ENCODE assay signal across 8 cellular contexts in the genomic region with DNA sequence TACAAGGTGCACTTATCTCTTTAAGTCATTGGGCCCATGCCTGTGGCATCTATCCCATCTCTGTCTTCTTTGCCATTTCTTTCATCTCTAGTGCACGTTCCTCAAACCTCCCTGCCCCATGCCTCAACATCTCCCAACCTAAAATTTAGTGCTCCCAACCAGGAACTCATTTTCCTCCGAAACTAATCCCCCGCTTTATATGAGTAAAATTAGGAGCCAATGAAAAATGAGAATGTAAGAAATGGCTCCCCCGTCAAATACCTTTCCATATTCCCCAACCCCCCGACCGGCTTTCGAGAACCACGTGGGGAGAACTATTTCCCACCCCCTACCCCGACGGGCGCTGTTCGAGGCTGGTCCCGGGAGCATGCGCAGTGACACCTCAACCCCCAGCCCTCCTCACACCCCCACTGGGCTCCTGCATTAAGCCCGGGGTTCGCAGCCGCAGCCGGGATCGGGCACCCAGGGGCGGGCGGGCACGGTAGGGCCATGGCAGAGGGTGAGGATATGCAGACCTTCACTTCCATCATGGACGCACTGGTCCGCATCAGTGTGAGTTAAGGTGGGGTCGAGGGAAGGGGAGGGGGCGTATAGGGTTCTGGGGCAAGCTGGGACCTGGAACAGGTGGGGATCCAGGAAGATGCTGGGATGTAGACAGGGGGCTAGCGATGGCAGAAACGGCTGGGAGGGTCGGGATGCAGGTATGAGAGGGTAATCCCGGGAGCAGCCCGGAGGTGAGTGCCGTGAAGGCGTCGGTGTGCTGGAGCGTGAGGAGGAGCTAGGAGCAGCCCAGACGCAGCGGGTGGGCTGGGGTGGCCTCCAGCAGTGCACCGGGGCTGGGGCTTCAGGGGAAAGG. TPM values are rescaled to one million over a fixed set of nuclear protein-coding genes. Genes with fewer than 3 reads are reported as not detected.
A peak's percentile ranks its signal among the peaks of the same experiment; 100 is the strongest.
DNase-seq lines count a peak whose midpoint lies in the region; ATAC-seq and TF ChIP-seq lines count a peak whose summit lies in the region.

A gene with protein sequence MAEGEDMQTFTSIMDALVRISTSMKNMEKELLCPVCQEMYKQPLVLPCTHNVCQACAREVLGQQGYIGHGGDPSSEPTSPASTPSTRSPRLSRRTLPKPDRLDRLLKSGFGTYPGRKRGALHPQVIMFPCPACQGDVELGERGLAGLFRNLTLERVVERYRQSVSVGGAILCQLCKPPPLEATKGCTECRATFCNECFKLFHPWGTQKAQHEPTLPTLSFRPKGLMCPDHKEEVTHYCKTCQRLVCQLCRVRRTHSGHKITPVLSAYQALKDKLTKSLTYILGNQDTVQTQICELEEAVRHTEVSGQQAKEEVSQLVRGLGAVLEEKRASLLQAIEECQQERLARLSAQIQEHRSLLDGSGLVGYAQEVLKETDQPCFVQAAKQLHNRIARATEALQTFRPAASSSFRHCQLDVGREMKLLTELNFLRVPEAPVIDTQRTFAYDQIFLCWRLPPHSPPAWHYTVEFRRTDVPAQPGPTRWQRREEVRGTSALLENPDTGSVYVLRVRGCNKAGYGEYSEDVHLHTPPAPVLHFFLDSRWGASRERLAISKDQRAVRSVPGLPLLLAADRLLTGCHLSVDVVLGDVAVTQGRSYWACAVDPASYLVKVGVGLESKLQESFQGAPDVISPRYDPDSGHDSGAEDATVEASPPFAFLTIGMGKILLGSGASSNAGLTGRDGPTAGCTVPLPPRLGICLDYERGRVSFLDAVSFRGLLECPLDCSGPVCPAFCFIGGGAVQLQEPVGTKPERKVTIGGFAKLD (plus strand): TSS at position 372 of the 856 bp plus-strand sequence. CDS start 118 bp downstream, at position 490.

- peak within 1 kb of the TSS; percentile 95 for H3K4me3 Mint-ChIP-seq in T-helper 2 cell treated with Interferon-gamma antibody and Interleukin-4, amounts not matched to agents 5 μg/mL and 100 μg/mL, for 36 hours
- H3K4me3 Mint-ChIP-seq in brain: peak within 1 kb of the TSS; percentile 88 to 98 (median 95)

- no peak for TF ChIP-seq POLR2A in NB4 (IDR thresholded peaks at IDR 0.05; ENCODE audit: extremely low read depth, insufficient read length)
- TF ChIP-seq POLR2A in spleen (IDR thresholded peaks at IDR 0.05): no peak

- H3K36me3 ChIP-seq in ES-I3 (ENCODE audit: insufficient read depth, low read length): no peaks in the 10 kb centered on the region; the same call in 1 of the 2 replicates
- peaks cover 0 to 34% (median 16%) of the 10 kb centered on the region in 6 donors for H3K36me3 ChIP-seq in spleen

- peaks cover 0 to 25% (median 15%) of the 10 kb centered on the region in 7 donors for H3K27me3 ChIP-seq in spleen (replicated peaks in 1 of 7)

- peak within 1 kb of the TSS; percentile 87 for H3K4me3 ChIP-seq in NB4 (ENCODE audit: low read depth, low read length)
- H3K4me3 ChIP-seq in spleen: peak within 1 kb of the TSS; percentile 64 to 88 (median 79)

- no peak for ATAC-seq in HG02798 (IDR thresholded peaks at IDR 0.05; ENCODE audit: poor library complexity, unreplicated experiment)

- peak within 1 kb of the TSS; percentile 82 to 97 (median 96) for H3K27ac ChIP-seq in spleen

- H3K36me3 Mint-ChIP-seq in T-helper 2 cell treated with Interferon-gamma antibody and Interleukin-4, amounts not matched to agents 5 μg/mL and 100 μg/mL, for 36 hours (ENCODE audit: low read depth): peaks cover 44% of the 10 kb centered on the region
- H3K36me3 Mint-ChIP-seq in brain: peaks cover 23% of the 10 kb centered on the region

- TF ChIP-seq CTCF in NB4 (IDR thresholded peaks at IDR 0.05; ENCODE audit: low read depth, low read length) (no peak), brain (conservative IDR thresholded peaks at IDR 0.05) (peak in 1 of 2 experiments; percentile 56), spleen (IDR thresholded peaks at IDR 0.05 in 8 of 11, conservative IDR thresholded peaks at IDR 0.05 in 3 of 11) (peak in 6 of 11 experiments; percentile 4 to 62 (median 14))

- WGBS in spleen, 5 donors: 1 to 2% (median 1%) methylated on average over 38 of the region's 38 CpGs

- peaks cover 53% of the 10 kb centered on the region for H3K4me1 Mint-ChIP-seq in T-helper 2 cell treated with Interferon-gamma antibody and Interleukin-4, amounts not matched to agents 5 μg/mL and 100 μg/mL, for 36 hours (ENCODE audit: low read depth)
- peaks cover 54% of the 10 kb centered on the region for H3K4me1 Mint-ChIP-seq in brain

- H3K9me3 ChIP-seq in ES-I3 (ENCODE audit: control insufficient read depth, insufficient read depth, low read length): no peaks in the 10 kb centered on the region
- H3K9me3 ChIP-seq in spleen: no peaks in the 10 kb centered on the region

- no peak for DNase-seq in NB4 (ENCODE audit: low read depth)
- DNase-seq in T-helper 2 cell treated with Interferon-gamma antibody and Interleukin-4, amounts not matched to agents 5 μg/mL and 100 μg/mL, for 36 hours (ENCODE audit: low spot score): peak; percentile 71
- DNase-seq in iPS-NIHi7 (ENCODE audit: extremely low spot score): peak; percentile 72
- DNase-seq in spleen: peak; percentile 89
- DNase-seq in OCI-M2 (lab: John Stamatoyannopoulos, UW; ENCODE audit: unreplicated experiment): no peak

- H3K4me1 ChIP-seq in ES-I3 (ENCODE audit: insufficient read depth, low read length) (no peaks in the 10 kb centered on the region; the same call in 1 of the 2 replicates), spleen (peaks cover 11 to 70% (median 47%) of the 10 kb centered on the region in 6 donors)

- H3K9ac ChIP-seq in ES-I3 (ENCODE audit: low read depth, low read length): peak within 1 kb of the TSS; percentile 75

- no peaks in the 10 kb centered on the region for H3K27me3 Mint-ChIP-seq in T-helper 2 cell treated with Interferon-gamma antibody and Interleukin-4, amounts not matched to agents 5 μg/mL and 100 μg/mL, for 36 hours (ENCODE audit: low read depth)
- peaks cover 15% of the 10 kb centered on the region for H3K27me3 Mint-ChIP-seq in brain

- H3K9me3 Mint-ChIP-seq in T-helper 2 cell treated with Interferon-gamma antibody and Interleukin-4, amounts not matched to agents 5 μg/mL and 100 μg/mL, for 36 hours: no peaks in the 10 kb centered on the region
- peaks cover 0 to 4% (median 0%) of the 10 kb centered on the region in 5 experiments for H3K9me3 Mint-ChIP-seq in brain

- intact Hi-C loops in spleen (cut with DNase I; ENCODE audit: low total_unique reads): loop anchor here (10.0 kb wide), 1 partner anchor 51 kb away; no protein-coding TSS in a partner anchor

- peak within 1 kb of the TSS; percentile 98 for H3K27ac Mint-ChIP-seq in T-helper 2 cell treated with Interferon-gamma antibody and Interleukin-4, amounts not matched to agents 5 μg/mL and 100 μg/mL, for 36 hours
- peak within 1 kb of the TSS; percentile 96 to 99 (median 98) for H3K27ac Mint-ChIP-seq in brain

RNA-seq across cellular contexts. Expression of the gene that starts here (rescaled TPM):
- polyA plus RNA-seq in brain (ENCODE audit: insufficient read depth, low read depth, low replicate concordance) (11.0 TPM), spleen (under 1 TPM; 0.35 to 0.77 (median 0.46) TPM)
- total RNA-seq in spleen: 1 to 10 TPM in 6 of 7 donors, under 1 TPM in 1; 0.83 to 3.6 (median 1.6) TPM

Comparison
In these comparisons a context has a peak if more than half of its experiments do, and no peak if none do; other contexts are left out.
1. DNase-seq: peak in T-helper 2 cell treated with Interferon-gamma antibody and Interleukin-4, amounts not matched to agents 5 μg/mL and 100 μg/mL, for 36 hours (single experiment), iPS-NIHi7 (single experiment) and spleen (single experiment); none in NB4 (single experiment) and OCI-M2 (single experiment).